ENCODE assay signal across 25 cellular contexts in genomic region chr2:98155721-98156120, GRCh38.
"Had no signal": no experiment of that assay in that cellular context is flagged by ENCODE, and none has a peak within 500 bp of the region (broad histone marks: within the 10 kb centered on the region; RNA-seq: fewer than 3 reads in every experiment).

No MANE protein-coding gene starts in this region.

- H3K36me3 ChIP-seq: ascending aorta, brain microvascular endothelial cell, gastroesophageal sphincter, left lung, pancreas, suprapubic skin, tibial nerve had no signal

- DNase-seq: activated B cell treated with CpG ODN at 0.5 μM for 24 hours; activated CD4-positive, alpha-beta T cell treated with anti-CD3 and anti-CD28 coated beads, Interleukin-2, amount 50 U/mL, for 1 hour; activated effector memory CD4-positive, alpha-beta T cell treated with anti-CD3 and anti-CD28 coated beads, Interleukin-2, amount 50 U/mL, for 16 hours; activated naive CD4-positive, alpha-beta T cell treated with anti-CD3 and anti-CD28 coated beads for 36 hours; activated naive CD8-positive, alpha-beta T cell treated with anti-CD3 and anti-CD28 coated beads, Interleukin-2, amount 10 ng/mL, durations not matched to agents 7 days and 5 days; activated T-cell treated with anti-CD3 and anti-CD28 coated beads, Interleukin-2, amount 50 U/mL, for 1 hour; brain microvascular endothelial cell; dermis blood vessel endothelial cell; effector CD4-positive, alpha-beta T cell; kidney glomerular epithelial cell; left lung; naive B cell; nucleus accumbens; pancreas; psoas muscle; stimulated activated CD4-positive, alpha-beta T cell treated with anti-CD3 and anti-CD28 coated beads, Interleukin-15, amount 100 ng/mL, for 24 hours; stimulated activated CD4-positive, alpha-beta T cell treated with anti-CD3 and anti-CD28 coated beads, Interleukin-2, amount 100 ng/mL, for 24 hours; stimulated activated naive CD4-positive, alpha-beta T cell; T-helper 1 cell had no signal

- H3K4me3 ChIP-seq: ascending aorta, gastroesophageal sphincter, left lung, pancreas, psoas muscle, suprapubic skin, tibial nerve had no signal

- H3K27me3 ChIP-seq: ascending aorta, brain microvascular endothelial cell, gastroesophageal sphincter, left lung, pancreas, suprapubic skin, tibial nerve had no signal

- H3K4me1 ChIP-seq: left lung, pancreas had no signal

- ATAC-seq: gastroesophageal sphincter, left lung, pancreas, psoas muscle had no signal

- FAIRE-seq: colon, pancreas had no signal

- H3K27ac ChIP-seq: ascending aorta, brain microvascular endothelial cell, epithelial cell of prostate, gastroesophageal sphincter, left lung, pancreas, psoas muscle, suprapubic skin, tibial nerve had no signal

- H3K9me3 ChIP-seq: ascending aorta, gastroesophageal sphincter, left lung, pancreas, psoas muscle, suprapubic skin, tibial nerve had no signal
